In the genomic region with DNA sequence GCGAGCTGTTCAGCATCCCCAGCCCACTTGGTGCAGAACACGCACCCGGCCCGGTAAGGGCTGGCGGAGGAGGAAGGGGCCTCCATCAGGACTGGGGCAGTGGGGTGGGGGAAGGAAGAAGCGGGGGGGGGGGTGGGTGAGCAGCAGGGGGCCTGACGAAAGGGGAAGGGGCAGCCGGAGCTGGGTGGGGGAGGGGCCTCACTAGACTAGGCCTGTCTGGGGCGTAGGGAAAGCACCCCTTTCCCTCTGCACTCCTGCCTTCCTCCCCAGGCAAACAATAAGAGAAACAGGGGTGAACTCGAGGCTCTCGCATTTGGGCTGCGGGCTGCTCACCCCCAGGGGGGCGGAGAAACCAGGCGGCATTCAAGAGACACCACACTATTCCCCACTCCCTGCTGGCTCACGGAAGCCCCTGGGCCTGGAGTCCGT, we compare ENCODE assay signal across 9 cellular contexts.
A peak's percentile ranks its signal among the peaks of the same experiment; 100 is the strongest.
DNase-seq lines count a peak whose midpoint lies in the region; ATAC-seq, FAIRE-seq and TF ChIP-seq lines count a peak whose summit lies in the region.
"Had no signal": no experiment of that assay in that cellular context is flagged by ENCODE, and none has a peak within 500 bp of the region (broad histone marks: within the 10 kb centered on the region; RNA-seq: fewer than 3 reads in every experiment).

No MANE protein-coding gene starts in this region.

- H3K27me3 ChIP-seq in small intestine (ENCODE audit: control insufficient read depth in 2 of 2, insufficient read depth in 2 of 2, low read length in 2 of 2): no peaks in the 10 kb centered on the region

- peaks cover 0 to 13% of the 10 kb centered on the region in 2 donors for H3K36me3 ChIP-seq in small intestine (ENCODE audit: control insufficient read depth in 2 of 2, insufficient read depth in 2 of 2, low read length in 2 of 2)

- peak overlapping the region; percentile 91 for H3K27ac Mint-ChIP-seq in activated CD8-positive, alpha-beta T cell treated with anti-CD3 and anti-CD28 coated beads for 36 hours

- peaks cover 29% of the 10 kb centered on the region for H3K4me1 Mint-ChIP-seq in activated CD8-positive, alpha-beta T cell treated with anti-CD3 and anti-CD28 coated beads for 36 hours (ENCODE audit: low read depth)

- ATAC-seq in activated CD8-positive, alpha-beta T cell treated with anti-CD3 and anti-CD28 coated beads for 36 hours: peak; percentile 43
- no peak for ATAC-seq in HG02885 (IDR thresholded peaks at IDR 0.05; ENCODE audit: poor library complexity, unreplicated experiment)

- intact Hi-C loops in activated CD8-positive, alpha-beta T cell treated with anti-CD3 and anti-CD28 coated beads for 36 hours (cut with micrococcal nuclease): no loop called here

- 17 to 29% (median 18%) methylated on average over 10 to 16 of the region's 16 CpGs for WGBS in small intestine, 3 donors

- FAIRE-seq in small intestine (lab: Jason Lieb, UNC): no peak
- FAIRE-seq: TTC549 had no signal

- DNase-seq in NCI-H82 (lab: John Stamatoyannopoulos, UW) (peak; percentile 69), NCI-H82 treated with DMSO at 0.1 percent for 48 hours (lab: John Stamatoyannopoulos, UW; ENCODE audit: unreplicated experiment) (no peak), foreskin fibroblast (no peak), small intestine (no peak), superior temporal gyrus (ENCODE audit: extremely low spot score) (no peak), activated gamma-delta T cell treated with Interleukin-2 at 50 U/mL for 16 hours (no peak)
- DNase-seq in activated CD8-positive, alpha-beta T cell treated with anti-CD3 and anti-CD28 coated beads for 36 hours: peak; percentile 50

- peaks cover 0 to 6% of the 10 kb centered on the region in 2 donors for H3K4me1 ChIP-seq in small intestine (ENCODE audit: control insufficient read depth in 2 of 2, insufficient read depth in 1 of 2, low read depth in 1 of 2, low read length in 1 of 2)

- peak overlapping the region; percentile 40 to 45 for H3K4me3 ChIP-seq in foreskin fibroblast (ENCODE audit: low read depth in 1 of 2, low read length in 2 of 2)
- peak overlapping the region; percentile 54 to 73 for H3K4me3 ChIP-seq in small intestine (ENCODE audit: low read depth in 1 of 2, low read length in 2 of 2)

- H3K4me3 Mint-ChIP-seq in activated CD8-positive, alpha-beta T cell treated with anti-CD3 and anti-CD28 coated beads for 36 hours: peak overlapping the region; percentile 87

- H3K36me3 Mint-ChIP-seq in activated CD8-positive, alpha-beta T cell treated with anti-CD3 and anti-CD28 coated beads for 36 hours (ENCODE audit: low read depth): peaks cover 61% of the 10 kb centered on the region

- H3K27me3 Mint-ChIP-seq in activated CD8-positive, alpha-beta T cell treated with anti-CD3 and anti-CD28 coated beads for 36 hours: no peaks in the 10 kb centered on the region

- H3K9me3 ChIP-seq in small intestine (ENCODE audit: control insufficient read depth, low read depth): no peaks in the 10 kb centered on the region

- H3K9me3 Mint-ChIP-seq in activated CD8-positive, alpha-beta T cell treated with anti-CD3 and anti-CD28 coated beads for 36 hours: no peaks in the 10 kb centered on the region

- CTCF ChIA-PET in activated CD8-positive, alpha-beta T cell treated with anti-CD3 and anti-CD28 coated beads for 36 hours (lab: Charles Lee): interaction anchor here (0.7 to 1.9 kb wide), 9 partner anchors 11 to 275 kb away, joined by 3 to 11 read pairs (median 5); no protein-coding TSS in a partner anchor

- peak overlapping the region in 1 of 2 donors; percentile 75 for H3K27ac ChIP-seq in small intestine (ENCODE audit: low read depth in 1 of 2, low read length in 1 of 2)

- POLR2A ChIA-PET in activated CD8-positive, alpha-beta T cell treated with anti-CD3 and anti-CD28 coated beads for 36 hours (lab: Charles Lee): interaction anchor here (0.6 to 1.6 kb wide), 15 partner anchors 8 to 93 kb away, joined by 3 to 12 read pairs (median 4); no protein-coding TSS in a partner anchor

- TF ChIP-seq CTCF in activated CD8-positive, alpha-beta T cell treated with anti-CD3 and anti-CD28 coated beads for 36 hours (IDR thresholded peaks at IDR 0.05): no peak
- no peak for TF ChIP-seq CTCF in foreskin fibroblast (IDR thresholded peaks at IDR 0.05; ENCODE audit: low read depth, low read length)

Comparison
In these comparisons a context has a peak if more than half of its experiments do, and no peak if none do; other contexts are left out.
1. DNase-seq: peak in NCI-H82 (single experiment) and activated CD8-positive, alpha-beta T cell treated with anti-CD3 and anti-CD28 coated beads for 36 hours (single experiment); none in NCI-H82 treated with DMSO at 0.1 percent for 48 hours (single experiment), foreskin fibroblast (0 of 2), small intestine (single experiment), superior temporal gyrus (single experiment) and activated gamma-delta T cell treated with Interleukin-2 at 50 U/mL for 16 hours (single experiment).